ENCODE assay signal across 20 cellular contexts in genomic region chr1:100122177-100122576, GRCh38. TPM values are rescaled to one million over a fixed set of nuclear protein-coding genes. Genes with fewer than 3 reads are reported as not detected.
DNase-seq lines count a peak whose midpoint lies in the region; ATAC-seq lines count a peak whose summit lies in the region.
"Had no signal": no experiment of that assay in that cellular context is flagged by ENCODE, and none has a peak within 500 bp of the region (broad histone marks: within the 10 kb centered on the region; RNA-seq: fewer than 3 reads in every experiment).

No MANE protein-coding gene starts in this region.

- no peak overlapping the region for H3K4me3 ChIP-seq in adipocyte (ENCODE audit: low read length)
- H3K4me3 ChIP-seq: A549, GM12878 had no signal

- no peaks in the 10 kb centered on the region for H3K4me1 Mint-ChIP-seq in stimulated activated naive CD8-positive, alpha-beta T cell treated with anti-CD3 and anti-CD28 coated beads, Interleukin-15, amount 100 ng/mL, for 72 hours
- H3K4me1 Mint-ChIP-seq: CD14-positive monocyte, H9 had no signal

- H3K27ac Mint-ChIP-seq in stimulated activated naive CD8-positive, alpha-beta T cell treated with anti-CD3 and anti-CD28 coated beads, Interleukin-15, amount 100 ng/mL, for 72 hours = no peak overlapping the region
- H3K27ac Mint-ChIP-seq: CD14-positive monocyte; CD8-positive, alpha-beta T cell had no signal

- no peak overlapping the region for H3K9ac ChIP-seq in adipocyte (ENCODE audit: low read length)

- H3K9me3 Mint-ChIP-seq in stimulated activated naive CD8-positive, alpha-beta T cell treated with anti-CD3 and anti-CD28 coated beads, Interleukin-15, amount 100 ng/mL, for 72 hours = no peaks in the 10 kb centered on the region
- H3K9me3 Mint-ChIP-seq: CD14-positive monocyte; CD8-positive, alpha-beta T cell; H9 had no signal

- no peaks in the 10 kb centered on the region for H3K27me3 ChIP-seq in adipocyte (replicated peaks; ENCODE audit: control insufficient read depth, insufficient read depth, low read length)
- H3K27me3 ChIP-seq: BE2C had no signal

- no peak for ATAC-seq in stimulated activated naive CD8-positive, alpha-beta T cell treated with anti-CD3 and anti-CD28 coated beads, Interleukin-15, amount 100 ng/mL, for 72 hours
- no peak for ATAC-seq in Right ventricle myocardium superior (ENCODE audit: poor library complexity)
- ATAC-seq: A549; CD8-positive, alpha-beta T cell; GM12878 had no signal

- no peaks in the 10 kb centered on the region for H3K27me3 Mint-ChIP-seq in stimulated activated naive CD8-positive, alpha-beta T cell treated with anti-CD3 and anti-CD28 coated beads, Interleukin-15, amount 100 ng/mL, for 72 hours

- intact Hi-C loops in Right ventricle myocardium superior (cut with DNase I) = no loop called here

- no peaks in the 10 kb centered on the region for H3K4me1 ChIP-seq in adipocyte (ENCODE audit: control insufficient read depth, insufficient read depth, low read length)
- H3K4me1 ChIP-seq: A549, BE2C had no signal

- no peaks in the 10 kb centered on the region for H3K9me3 ChIP-seq in adipocyte (ENCODE audit: control insufficient read depth, low read length)
- H3K9me3 ChIP-seq: A549, BE2C had no signal

- no peak overlapping the region for H3K4me3 Mint-ChIP-seq in stimulated activated naive CD8-positive, alpha-beta T cell treated with anti-CD3 and anti-CD28 coated beads, Interleukin-15, amount 100 ng/mL, for 72 hours
- H3K4me3 Mint-ChIP-seq: CD14-positive monocyte; CD8-positive, alpha-beta T cell; H9 had no signal

- peak; percentile 40 for DNase-seq in AG20443 (ENCODE audit: low spot score)
- DNase-seq in GM04504 (ENCODE audit: low read depth) = peak; percentile 31
- DNase-seq in adipocyte (ENCODE audit: low read depth) = peak; percentile 51
- DNase-seq in stimulated activated naive CD8-positive, alpha-beta T cell treated with anti-CD3 and anti-CD28 coated beads, Interleukin-15, amount 100 ng/mL, for 72 hours = no peak
- DNase-seq in T-helper 2 cell = no peak
- DNase-seq in Right ventricle myocardium superior = no peak
- no peak for DNase-seq in NCI-H1694 (lab: John Stamatoyannopoulos, UW)
- DNase-seq: BE2C; CD8-positive, alpha-beta T cell; COR-L47; DMS153; DMS79 treated with DMSO at 0.1 percent for 48 hours; GDM1; GOT3; H9; IMR-90; KBM-7 had no signal

- H3K36me3 ChIP-seq in adipocyte (ENCODE audit: control insufficient read depth, insufficient read depth, low read length, severe bottlenecking) = peaks cover 9% of the 10 kb centered on the region

RNA-seq across cellular contexts. Expression of gene SASS6, which starts 10.6 kb away (rescaled TPM):
- total RNA-seq in Right ventricle myocardium superior = 1.6 TPM

RNA-seq across cellular contexts. Expression of gene TRMT13, which starts 10.8 kb away (rescaled TPM):
- total RNA-seq in Right ventricle myocardium superior = 5.3 TPM

RNA-seq across cellular contexts. Expression of gene LRRC39, which starts 55.9 kb away (rescaled TPM):
- 187 TPM for total RNA-seq in Right ventricle myocardium superior

Comparison
In these comparisons a context has a peak if more than half of its experiments do, and no peak if none do; other contexts are left out.
1. DNase-seq: peak in AG20443 (single experiment), GM04504 (single experiment) and adipocyte (single experiment); none in stimulated activated naive CD8-positive, alpha-beta T cell treated with anti-CD3 and anti-CD28 coated beads, Interleukin-15, amount 100 ng/mL, for 72 hours (0 of 2), T-helper 2 cell (0 of 5), Right ventricle myocardium superior (single experiment) and NCI-H1694 (single experiment).